In the genomic region with DNA sequence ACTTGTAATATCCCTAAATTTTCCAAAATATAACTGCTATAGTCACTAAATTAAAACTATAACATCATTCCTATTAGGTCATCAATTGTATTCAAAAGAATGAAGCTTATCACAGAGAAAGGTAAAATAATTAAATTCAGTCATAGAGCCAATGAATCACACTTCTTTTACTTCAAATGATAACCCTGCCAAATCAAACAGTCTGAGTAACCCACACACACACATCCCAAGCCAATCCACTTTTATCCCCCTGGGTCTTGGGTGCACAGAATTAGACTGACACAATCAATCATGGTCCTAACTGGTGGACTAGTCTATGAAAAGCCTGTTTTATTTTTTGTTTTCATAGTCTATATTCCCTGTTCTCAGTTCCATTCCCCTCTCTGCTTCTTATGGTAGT, we compare ENCODE assay signal across 21 cellular contexts. TPM values are rescaled to one million over a fixed set of nuclear protein-coding genes. Genes with fewer than 3 reads are reported as not detected.
"Had no signal": no experiment of that assay in that cellular context is flagged by ENCODE, and none has a peak within 500 bp of the region (broad histone marks: within the 10 kb centered on the region; RNA-seq: fewer than 3 reads in every experiment).

No MANE protein-coding gene starts in this region.

- H3K27ac ChIP-seq: esophagus squamous epithelium, gastrocnemius medialis, neutrophil, pancreas, psoas muscle, thyroid gland, VCaP had no signal

- DNase-seq: activated CD4-positive, alpha-beta T cell treated with anti-CD3 and anti-CD28 coated beads, Interleukin-2, amount 10 ng/mL, durations not matched to agents 7 days and 5 days; activated CD8-positive, alpha-beta T cell treated with anti-CD3 and anti-CD28 coated beads for 36 hours; activated gamma-delta T cell treated with Interleukin-2 at 50 U/mL for 16 hours; activated T-cell treated with anti-CD3 and anti-CD28 coated beads, Interleukin-2, amount 50 U/mL, for 1 hour; aorta; caudate nucleus; dorsolateral prefrontal cortex; esophagus squamous epithelium; gastrocnemius medialis; hippocampal formation; midbrain; pancreas; psoas muscle; stimulated activated CD4-positive, alpha-beta T cell treated with anti-CD3 and anti-CD28 coated beads, Interleukin-12 subunit alpha, Interleukin-12 subunit beta, amount 100 ng/mL, for 4 hours; stimulated activated CD4-positive, alpha-beta T cell treated with anti-CD3 and anti-CD28 coated beads, Interleukin-4, amount 100 ng/mL, for 4 hours; substantia nigra; thyroid gland had no signal

- H3K36me3 ChIP-seq: esophagus squamous epithelium, gastrocnemius medialis, neutrophil, pancreas, right atrium auricular region, thyroid gland had no signal

- H3K4me1 ChIP-seq: esophagus squamous epithelium, pancreas, thyroid gland had no signal

- H3K4me3 ChIP-seq: dorsolateral prefrontal cortex, esophagus squamous epithelium, gastrocnemius medialis, pancreas, psoas muscle, right atrium auricular region, thyroid gland had no signal

- H3K27me3 ChIP-seq: dorsolateral prefrontal cortex, esophagus squamous epithelium, gastrocnemius medialis, neutrophil, pancreas, right atrium auricular region, thyroid gland had no signal

- ATAC-seq: activated CD4-positive, CD25-positive, alpha-beta regulatory T cell treated with anti-CD3 and anti-CD28 coated beads, Interleukin-2, amount 50 U/mL, for 24 hours; activated CD8-positive, alpha-beta T cell treated with anti-CD3 and anti-CD28 coated beads for 36 hours; gastrocnemius medialis; pancreas; psoas muscle had no signal

- H3K9me3 ChIP-seq: esophagus squamous epithelium, gastrocnemius medialis, neutrophil, pancreas, psoas muscle, right atrium auricular region, thyroid gland had no signal

RNA-seq across cellular contexts. Expression of a gene that starts 25.6 kb away (rescaled TPM):
- total RNA-seq: activated CD8-positive, alpha-beta T cell treated with anti-CD3 and anti-CD28 coated beads for 36 hours had no signal
